ENCODE assay signal across 9 cellular contexts in the genomic region with DNA sequence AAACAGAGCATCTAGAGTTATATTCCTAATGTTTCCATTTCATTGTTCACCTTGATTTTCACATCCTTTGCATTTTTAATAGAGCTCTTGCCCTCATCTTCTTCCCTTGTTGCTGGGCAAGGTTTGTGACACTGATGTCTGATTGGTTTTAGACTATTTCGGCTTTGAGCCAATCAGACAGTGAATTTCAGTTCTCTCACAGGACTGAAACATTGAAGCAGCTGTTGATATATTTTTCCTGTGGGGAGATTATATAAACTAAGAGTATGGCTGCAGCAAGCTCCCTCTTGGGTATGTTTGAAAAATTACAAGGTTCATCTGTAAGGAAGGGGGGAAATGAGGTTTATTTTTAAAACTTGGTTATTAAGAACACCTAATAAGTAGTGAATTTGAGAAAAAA. TPM values are rescaled to one million over a fixed set of nuclear protein-coding genes. Genes with fewer than 3 reads are reported as not detected.
DNase-seq lines count a peak whose midpoint lies in the region; ATAC-seq and TF ChIP-seq lines count a peak whose summit lies in the region.
"Had no signal": no experiment of that assay in that cellular context is flagged by ENCODE, and none has a peak within 500 bp of the region (broad histone marks: within the 10 kb centered on the region; RNA-seq: fewer than 3 reads in every experiment).

No MANE protein-coding gene starts in this region.

- WGBS in heart right ventricle, 2 donors, result 40 to 44% methylated on average over 1 of the region's 1 CpG

- peak; percentile 67 for ATAC-seq in activated CD8-positive, alpha-beta T cell treated with anti-CD3 and anti-CD28 coated beads, Interleukin-2, amount 10 ng/mL, durations not matched to agents 7 days and 5 days
- ATAC-seq in heart right ventricle, result peak; percentile 36 to 61 (median 52)
- no peak for ATAC-seq in GM19395 (IDR thresholded peaks at IDR 0.05; ENCODE audit: unreplicated experiment)
- no peak for ATAC-seq in HG03095 (IDR thresholded peaks at IDR 0.05; ENCODE audit: unreplicated experiment)

- TF ChIP-seq CTCF in NB4 (IDR thresholded peaks at IDR 0.05; ENCODE audit: low read depth, low read length), result no peak
- TF ChIP-seq CTCF in heart right ventricle (IDR thresholded peaks at IDR 0.05), result peak in 4 of 9 donors; percentile 20 to 40 (median 27)
- peak; percentile 44 for TF ChIP-seq CTCF in retinal pigment epithelial cell (conservative IDR thresholded peaks at IDR 0.05; ENCODE audit: low read depth, low read length)

- DNase-seq in NCI-H1417 (lab: John Stamatoyannopoulos, UW), result peak in 2 of 3 experiments; percentile 7 to 43
- DNase-seq in NCI-H1417 treated with DMSO at 0.1 percent for 48 hours (lab: John Stamatoyannopoulos, UW), result no peak
- peak; percentile 47 for DNase-seq in NB4 (ENCODE audit: low read depth)
- peak; percentile 61 for DNase-seq in activated CD8-positive, alpha-beta T cell treated with anti-CD3 and anti-CD28 coated beads, Interleukin-2, amount 10 ng/mL, durations not matched to agents 7 days and 5 days
- peak in 1 of 2 donors; percentile 32 for DNase-seq in heart right ventricle
- DNase-seq in retinal pigment epithelial cell (ENCODE audit: low read depth), result peak; percentile 81

- intact Hi-C loops in heart right ventricle (cut with DNase I), result loop anchor here in 5 of 10 donors (2.0 to 10.0 kb wide), 4 partner anchors 49 to 160 kb away; a partner anchor contains a TSS

- H3K4me3 ChIP-seq in NB4 (ENCODE audit: low read depth, low read length), result no peak overlapping the region
- peak overlapping the region in 2 of 10 donors; percentile 8 to 10 for H3K4me3 ChIP-seq in heart right ventricle
- no peak overlapping the region for H3K4me3 ChIP-seq in retinal pigment epithelial cell (ENCODE audit: low read length)

- H3K4me1 ChIP-seq in heart right ventricle, result peaks cover 0 to 87% (median 62%) of the 10 kb centered on the region in 9 donors

- TF ChIP-seq POLR2A in NB4 (IDR thresholded peaks at IDR 0.05; ENCODE audit: extremely low read depth, insufficient read length), result no peak

- H3K36me3 Mint-ChIP-seq in activated CD8-positive, alpha-beta T cell treated with anti-CD3 and anti-CD28 coated beads, Interleukin-2, amount 10 ng/mL, durations not matched to agents 7 days and 5 days (ENCODE audit: low read depth), result peaks cover 48% of the 10 kb centered on the region

- peak overlapping the region; percentile 43 for H3K27ac Mint-ChIP-seq in activated CD8-positive, alpha-beta T cell treated with anti-CD3 and anti-CD28 coated beads, Interleukin-2, amount 10 ng/mL, durations not matched to agents 7 days and 5 days

- peaks cover 10% of the 10 kb centered on the region for H3K9me3 Mint-ChIP-seq in activated CD8-positive, alpha-beta T cell treated with anti-CD3 and anti-CD28 coated beads, Interleukin-2, amount 10 ng/mL, durations not matched to agents 7 days and 5 days (ENCODE audit: insufficient read depth)

- peaks cover 0 to 15% (median 0%) of the 10 kb centered on the region in 9 donors for H3K36me3 ChIP-seq in heart right ventricle

- peak overlapping the region in 7 of 10 donors; percentile 24 to 68 (median 48) for H3K27ac ChIP-seq in heart right ventricle
- H3K27ac ChIP-seq: 22Rv1 had no signal

- peak overlapping the region; percentile 2 for H3K4me3 Mint-ChIP-seq in activated CD8-positive, alpha-beta T cell treated with anti-CD3 and anti-CD28 coated beads, Interleukin-2, amount 10 ng/mL, durations not matched to agents 7 days and 5 days

- POLR2A ChIA-PET in activated CD8-positive, alpha-beta T cell treated with anti-CD3 and anti-CD28 coated beads, Interleukin-2, amount 10 ng/mL, durations not matched to agents 7 days and 5 days (lab: Charles Lee), result interaction anchor here (0.7 to 2.7 kb wide), 7 partner anchors 22 to 1698 kb away, joined by 3 to 19 read pairs (median 8); a partner anchor contains a TSS

- no peaks in the 10 kb centered on the region for H3K27me3 Mint-ChIP-seq in activated CD8-positive, alpha-beta T cell treated with anti-CD3 and anti-CD28 coated beads, Interleukin-2, amount 10 ng/mL, durations not matched to agents 7 days and 5 days (ENCODE audit: low read depth)

- no peaks in the 10 kb centered on the region for H3K27me3 ChIP-seq in heart right ventricle

- peaks cover 61% of the 10 kb centered on the region for H3K4me1 Mint-ChIP-seq in activated CD8-positive, alpha-beta T cell treated with anti-CD3 and anti-CD28 coated beads, Interleukin-2, amount 10 ng/mL, durations not matched to agents 7 days and 5 days (ENCODE audit: low read depth)

- CTCF ChIA-PET in activated CD8-positive, alpha-beta T cell treated with anti-CD3 and anti-CD28 coated beads, Interleukin-2, amount 10 ng/mL, durations not matched to agents 7 days and 5 days (lab: Charles Lee), result interaction anchor here (0.8 to 3.0 kb wide), 15 partner anchors 10 to 178 kb away, joined by 3 to 49 read pairs (median 5); a partner anchor contains a TSS

- peaks cover 0 to 19% (median 0%) of the 10 kb centered on the region in 11 donors for H3K9me3 ChIP-seq in heart right ventricle

RNA-seq across cellular contexts. Expression of a gene that starts 51.2 kb away (rescaled TPM):
- 100 to 1,000 TPM in 1 of 2 experiments, 10 to 100 TPM in 1; 99.8 to 104 TPM for total RNA-seq in activated CD8-positive, alpha-beta T cell treated with anti-CD3 and anti-CD28 coated beads, Interleukin-2, amount 10 ng/mL, durations not matched to agents 7 days and 5 days
- 10 to 100 TPM; 37.9 to 85.8 (median 67.3) TPM for total RNA-seq in heart right ventricle
- polyA plus RNA-seq in heart right ventricle, result 10 to 100 TPM in 1 of 2 donors, 1 to 10 TPM in 1; 4.0 to 13.4 TPM

Comparison
In these comparisons a context has a peak if more than half of its experiments do, and no peak if none do; other contexts are left out.
1. ATAC-seq: peak in activated CD8-positive, alpha-beta T cell treated with anti-CD3 and anti-CD28 coated beads, Interleukin-2, amount 10 ng/mL, durations not matched to agents 7 days and 5 days (single experiment) and heart right ventricle (8 of 8); none in GM19395 (single experiment) and HG03095 (single experiment).